In genomic region chrX:41921492-41922124, GRCh38 we compare ENCODE assay signal across 8 cellular contexts. TPM values are rescaled to one million over a fixed set of nuclear protein-coding genes. Genes with fewer than 3 reads are reported as not detected.
DNase-seq lines count a peak whose midpoint lies in the region; ATAC-seq and TF ChIP-seq lines count a peak whose summit lies in the region.

No MANE protein-coding gene starts in this region.

- TF ChIP-seq CTCF in coronary artery (IDR thresholded peaks at IDR 0.05) = no peak

- intact Hi-C loops in activated CD4-positive, alpha-beta T cell treated with anti-CD3 and anti-CD28 coated beads, Interleukin-2, amount 10 ng/mL, durations not matched to agents 24 days and 14 days (cut with micrococcal nuclease) = loop anchor here (2.0 to 5.0 kb wide), 9 partner anchors 15 to 1026 kb away; partner anchors contain the start of gene DDX3X

- H3K36me3 Mint-ChIP-seq in activated CD4-positive, alpha-beta T cell treated with anti-CD3 and anti-CD28 coated beads, Interleukin-2, amount 10 ng/mL, durations not matched to agents 24 days and 14 days (ENCODE audit: low read depth) = no peaks in the 10 kb centered on the region
- no peaks in the 10 kb centered on the region for H3K36me3 Mint-ChIP-seq in naive thymus-derived CD8-positive, alpha-beta T cell

- H3K4me3 ChIP-seq in coronary artery = peak overlapping the region; percentile 81

- no peaks in the 10 kb centered on the region for H3K9me3 Mint-ChIP-seq in activated CD4-positive, alpha-beta T cell treated with anti-CD3 and anti-CD28 coated beads, Interleukin-2, amount 10 ng/mL, durations not matched to agents 24 days and 14 days
- H3K9me3 Mint-ChIP-seq in naive thymus-derived CD8-positive, alpha-beta T cell = peaks cover 0 to 3% (median 0%) of the 10 kb centered on the region in 9 donors

- H3K27ac ChIP-seq in coronary artery = peak overlapping the region in 1 of 2 donors; percentile 93

- peak; percentile 56 for DNase-seq in activated CD4-positive, alpha-beta T cell treated with anti-CD3 and anti-CD28 coated beads, Interleukin-2, amount 10 ng/mL, durations not matched to agents 24 days and 14 days
- DNase-seq in activated CD4-positive, alpha-beta T cell treated with anti-CD3 and anti-CD28 coated beads for 48 hours = no peak
- DNase-seq in NOMO-1 treated with DMSO at 0.1 percent for 48 hours (lab: John Stamatoyannopoulos, UW; ENCODE audit: unreplicated experiment) = peak; percentile 89
- no peak for DNase-seq in coronary artery (ENCODE audit: low spot score)
- DNase-seq in naive thymus-derived CD8-positive, alpha-beta T cell = peak in 1 of 10 donors; percentile 6
- no peak for DNase-seq in activated CD4-positive, alpha-beta T cell treated with anti-CD3 and anti-CD28 coated beads, Interleukin-2, amount 50 U/mL, for 4 hours

- no peak for ATAC-seq in naive thymus-derived CD8-positive, alpha-beta T cell
- no peak for ATAC-seq in GM21529 (IDR thresholded peaks at IDR 0.05; ENCODE audit: unreplicated experiment)
- no peak for ATAC-seq in HG03378 (IDR thresholded peaks at IDR 0.05; ENCODE audit: unreplicated experiment)

- H3K27me3 Mint-ChIP-seq in activated CD4-positive, alpha-beta T cell treated with anti-CD3 and anti-CD28 coated beads, Interleukin-2, amount 10 ng/mL, durations not matched to agents 24 days and 14 days = peaks cover 2% of the 10 kb centered on the region
- no peaks in the 10 kb centered on the region for H3K27me3 Mint-ChIP-seq in naive thymus-derived CD8-positive, alpha-beta T cell

- H3K27ac Mint-ChIP-seq in activated CD4-positive, alpha-beta T cell treated with anti-CD3 and anti-CD28 coated beads, Interleukin-2, amount 10 ng/mL, durations not matched to agents 24 days and 14 days = peak overlapping the region; percentile 84
- peak overlapping the region; percentile 66 to 96 (median 92) for H3K27ac Mint-ChIP-seq in naive thymus-derived CD8-positive, alpha-beta T cell

- H3K4me1 Mint-ChIP-seq in activated CD4-positive, alpha-beta T cell treated with anti-CD3 and anti-CD28 coated beads, Interleukin-2, amount 10 ng/mL, durations not matched to agents 24 days and 14 days = peaks cover 33% of the 10 kb centered on the region
- H3K4me1 Mint-ChIP-seq in naive thymus-derived CD8-positive, alpha-beta T cell = peaks cover 11 to 55% (median 38%) of the 10 kb centered on the region in 4 donors

- H3K4me3 Mint-ChIP-seq in activated CD4-positive, alpha-beta T cell treated with anti-CD3 and anti-CD28 coated beads, Interleukin-2, amount 10 ng/mL, durations not matched to agents 24 days and 14 days = peak overlapping the region; percentile 88
- H3K4me3 Mint-ChIP-seq in naive thymus-derived CD8-positive, alpha-beta T cell = peak overlapping the region; percentile 88 to 98 (median 95)

- POLR2A ChIA-PET in naive thymus-derived CD8-positive, alpha-beta T cell (lab: Charles Lee) = interaction anchor here (0.6 to 2.4 kb wide), 3 partner anchors 39 to 1023 kb away, joined by 3 to 7 read pairs (median 3); no protein-coding TSS in a partner anchor

RNA-seq across cellular contexts. Expression of gene CASK, which starts 1.7 kb away (rescaled TPM):
- 16.4 and 19.3 TPM in 2 replicates for total RNA-seq in activated CD4-positive, alpha-beta T cell treated with anti-CD3 and anti-CD28 coated beads, Interleukin-2, amount 10 ng/mL, durations not matched to agents 24 days and 14 days
- 10 to 100 TPM; 90.3 to 90.4 TPM for total RNA-seq in naive thymus-derived CD8-positive, alpha-beta T cell
- polyA plus RNA-seq in naive thymus-derived CD8-positive, alpha-beta T cell = 10 to 100 TPM in 2 of 3 donors, 1 to 10 TPM in 1; 4.6 to 16.1 (median 11.4) TPM

Comparison
In these comparisons a context has a peak if more than half of its experiments do, and no peak if none do; other contexts are left out.
1. DNase-seq: peak in activated CD4-positive, alpha-beta T cell treated with anti-CD3 and anti-CD28 coated beads, Interleukin-2, amount 10 ng/mL, durations not matched to agents 24 days and 14 days (single experiment) and NOMO-1 treated with DMSO at 0.1 percent for 48 hours (single experiment); none in activated CD4-positive, alpha-beta T cell treated with anti-CD3 and anti-CD28 coated beads for 48 hours (single experiment), coronary artery (single experiment) and activated CD4-positive, alpha-beta T cell treated with anti-CD3 and anti-CD28 coated beads, Interleukin-2, amount 50 U/mL, for 4 hours (0 of 2).